Comparison of ENCODE assay signal across 9 cellular contexts in the genomic region with DNA sequence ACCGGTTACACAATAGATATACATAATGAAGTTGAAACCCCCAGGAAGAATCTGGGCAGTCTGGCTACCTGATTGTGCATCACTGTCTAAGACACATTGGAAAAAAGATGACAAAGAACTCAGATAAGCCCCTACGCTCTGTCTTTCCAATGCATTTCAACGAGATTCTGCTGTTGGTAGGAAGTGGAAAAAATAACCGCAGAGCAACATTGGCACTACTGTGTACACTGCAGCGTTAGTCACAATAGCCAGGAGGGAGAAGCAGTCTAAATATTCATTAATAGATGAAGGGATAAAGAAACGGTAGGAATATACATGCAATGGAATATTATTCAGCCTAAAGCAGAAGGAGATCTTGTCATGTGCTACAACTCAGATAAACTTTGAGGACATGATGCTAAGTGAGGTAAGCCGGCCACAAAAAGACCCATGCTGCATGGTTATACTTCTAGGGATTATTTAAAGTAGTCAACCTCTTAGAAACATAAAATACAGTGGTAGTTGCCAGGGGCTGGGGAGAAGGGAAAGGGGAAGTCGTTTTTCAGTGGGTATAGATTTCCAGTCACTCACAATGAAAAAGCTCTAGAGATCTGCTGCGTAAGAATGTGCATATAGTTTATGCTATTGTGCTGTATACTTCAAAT. TPM values are rescaled to one million over a fixed set of nuclear protein-coding genes. Genes with fewer than 3 reads are reported as not detected.
DNase-seq lines count a peak whose midpoint lies in the region; ATAC-seq lines count a peak whose summit lies in the region.
"Had no signal": no experiment of that assay in that cellular context is flagged by ENCODE, and none has a peak within 500 bp of the region (broad histone marks: within the 10 kb centered on the region; RNA-seq: fewer than 3 reads in every experiment).

No MANE protein-coding gene starts in this region.

- H3K36me3 Mint-ChIP-seq in activated T-helper 2 cell treated with anti-CD3 and anti-CD28 coated beads, Interferon-gamma antibody, Interleukin-2, Interleukin-4, amounts not matched to agents 10 μg/mL and 5 μg/mL and 100 μg/mL, durations not matched to agents 14 hours and 24 hours and 36 hours (ENCODE audit: low read depth) = peaks cover 7% of the 10 kb centered on the region

- intact Hi-C loops in activated T-helper 2 cell treated with anti-CD3 and anti-CD28 coated beads, Interferon-gamma antibody, Interleukin-2, Interleukin-4, amounts not matched to agents 10 μg/mL and 5 μg/mL and 100 μg/mL, durations not matched to agents 14 hours and 24 hours and 36 hours (cut with micrococcal nuclease) = loop anchor here (1.0 kb wide), 4 partner anchors 24 to 67 kb away; a partner anchor contains a TSS

- H3K4me1 Mint-ChIP-seq in activated T-helper 2 cell treated with anti-CD3 and anti-CD28 coated beads, Interferon-gamma antibody, Interleukin-2, Interleukin-4, amounts not matched to agents 10 μg/mL and 5 μg/mL and 100 μg/mL, durations not matched to agents 14 hours and 24 hours and 36 hours (ENCODE audit: low read depth) = peaks cover 55% of the 10 kb centered on the region

- peak; percentile 12 for DNase-seq in activated CD4-positive, alpha-beta T cell treated with anti-CD3 and anti-CD28 coated beads for 1 hour
- no peak for DNase-seq in activated CD4-positive, alpha-beta T cell treated with anti-CD3 and anti-CD28 coated beads, Interleukin-2, amount 50 U/mL, for 48 hours
- DNase-seq in M059J (ENCODE audit: low read depth) (peak; percentile 82), cortex of kidney (lab: John Stamatoyannopoulos, UW) (no peak)
- no peak for DNase-seq in activated T-helper 2 cell treated with anti-CD3 and anti-CD28 coated beads, Interferon-gamma antibody, Interleukin-2, Interleukin-4, amounts not matched to agents 10 μg/mL and 5 μg/mL and 100 μg/mL, durations not matched to agents 14 hours and 24 hours and 36 hours (ENCODE audit: low spot score)
- peak in 2 of 3 donors; percentile 15 to 22 for DNase-seq in stimulated activated CD4-positive, alpha-beta T cell treated with anti-CD3 and anti-CD28 coated beads, TNF-alpha, amount 100 ng/mL, for 1 hour (ENCODE audit: low read depth in 3 of 3, low spot score in 1 of 3)
- DNase-seq: nucleus accumbens had no signal

- H3K4me3 Mint-ChIP-seq in activated T-helper 2 cell treated with anti-CD3 and anti-CD28 coated beads, Interferon-gamma antibody, Interleukin-2, Interleukin-4, amounts not matched to agents 10 μg/mL and 5 μg/mL and 100 μg/mL, durations not matched to agents 14 hours and 24 hours and 36 hours (ENCODE audit: low read depth) = peak overlapping the region; percentile 80

- H3K9me3 Mint-ChIP-seq in activated T-helper 2 cell treated with anti-CD3 and anti-CD28 coated beads, Interferon-gamma antibody, Interleukin-2, Interleukin-4, amounts not matched to agents 10 μg/mL and 5 μg/mL and 100 μg/mL, durations not matched to agents 14 hours and 24 hours and 36 hours = peaks cover 12% of the 10 kb centered on the region

- peak overlapping the region; percentile 90 for H3K27ac Mint-ChIP-seq in activated T-helper 2 cell treated with anti-CD3 and anti-CD28 coated beads, Interferon-gamma antibody, Interleukin-2, Interleukin-4, amounts not matched to agents 10 μg/mL and 5 μg/mL and 100 μg/mL, durations not matched to agents 14 hours and 24 hours and 36 hours

- H3K27me3 Mint-ChIP-seq in activated T-helper 2 cell treated with anti-CD3 and anti-CD28 coated beads, Interferon-gamma antibody, Interleukin-2, Interleukin-4, amounts not matched to agents 10 μg/mL and 5 μg/mL and 100 μg/mL, durations not matched to agents 14 hours and 24 hours and 36 hours (ENCODE audit: low read depth) = no peaks in the 10 kb centered on the region

- ATAC-seq in GM21528 (IDR thresholded peaks at IDR 0.05; ENCODE audit: low FRiP score, unreplicated experiment) (no peak), HG03457 (IDR thresholded peaks at IDR 0.05; ENCODE audit: unreplicated experiment) (no peak)

RNA-seq across cellular contexts. Expression of a gene that starts 40.3 kb away (rescaled TPM):
- total RNA-seq in M059J (2014; rRNA removed; shearing (Covaris generic)) = 21.7 and 36.3 TPM in 2 replicates
- 112 and 117 TPM in 2 replicates for total RNA-seq in activated T-helper 2 cell treated with anti-CD3 and anti-CD28 coated beads, Interferon-gamma antibody, Interleukin-2, Interleukin-4, amounts not matched to agents 10 μg/mL and 5 μg/mL and 100 μg/mL, durations not matched to agents 14 hours and 24 hours and 36 hours

Comparison
In these comparisons a context has a peak if more than half of its experiments do, and no peak if none do; other contexts are left out.
1. DNase-seq: peak in activated CD4-positive, alpha-beta T cell treated with anti-CD3 and anti-CD28 coated beads for 1 hour (single experiment), M059J (single experiment) and stimulated activated CD4-positive, alpha-beta T cell treated with anti-CD3 and anti-CD28 coated beads, TNF-alpha, amount 100 ng/mL, for 1 hour (2 of 3); none in activated CD4-positive, alpha-beta T cell treated with anti-CD3 and anti-CD28 coated beads, Interleukin-2, amount 50 U/mL, for 48 hours (0 of 2), activated T-helper 2 cell treated with anti-CD3 and anti-CD28 coated beads, Interferon-gamma antibody, Interleukin-2, Interleukin-4, amounts not matched to agents 10 μg/mL and 5 μg/mL and 100 μg/mL, durations not matched to agents 14 hours and 24 hours and 36 hours (single experiment) and cortex of kidney (single experiment).